In the genomic region with DNA sequence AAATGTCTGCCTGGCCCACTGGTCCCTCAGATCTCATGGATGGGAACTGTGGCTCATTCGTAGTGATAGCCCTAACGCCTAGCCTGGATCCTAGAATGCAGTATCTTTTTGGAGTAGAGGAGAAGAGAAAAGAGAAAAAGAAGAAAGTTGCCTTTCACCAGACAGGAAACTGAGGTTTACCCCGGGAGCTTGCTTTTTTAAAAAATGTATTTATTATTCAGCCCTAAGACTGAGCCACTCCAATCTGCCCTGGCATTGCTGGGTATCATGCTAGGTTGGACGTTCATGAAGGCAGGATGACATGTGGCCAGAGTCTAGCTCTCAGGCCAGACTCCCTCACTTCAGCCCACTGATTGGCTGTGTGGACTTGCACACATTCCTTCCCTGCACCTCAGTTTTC, we compare ENCODE assay signal across 25 cellular contexts. TPM values are rescaled to one million over a fixed set of nuclear protein-coding genes. Genes with fewer than 3 reads are reported as not detected.
DNase-seq lines count a peak whose midpoint lies in the region; ATAC-seq lines count a peak whose summit lies in the region.
"Had no signal": no experiment of that assay in that cellular context is flagged by ENCODE, and none has a peak within 500 bp of the region (broad histone marks: within the 10 kb centered on the region; RNA-seq: fewer than 3 reads in every experiment).

No MANE protein-coding gene starts in this region.

- no peak for DNase-seq in activated CD4-positive, alpha-beta T cell treated with anti-CD3 and anti-CD28 coated beads, Interleukin-2, amount 10 ng/mL, durations not matched to agents 7 days and 5 days
- no peak for DNase-seq in activated CD4-positive, alpha-beta T cell treated with anti-CD3 and anti-CD28 coated beads, Interleukin-2, amount 50 U/mL, for 48 hours
- peak; percentile 44 for DNase-seq in Jurkat, Clone E6-1 (ENCODE audit: low read depth, low spot score)
- DNase-seq in activated T-helper 2 cell treated with anti-CD3 and anti-CD28 coated beads, Interferon-gamma antibody, Interleukin-2, Interleukin-4, amounts not matched to agents 10 μg/mL and 5 μg/mL and 100 μg/mL, durations not matched to agents 14 hours and 24 hours and 36 hours (ENCODE audit: low spot score): no peak
- no peak for DNase-seq in natural killer cell treated with Interleukin-12 subunit alpha and Interleukin-12 subunit beta and Interleukin-15 and Interleukin-18, amount 100 ng/mL, for 72 hours (ENCODE audit: low spot score)
- no peak for DNase-seq in SHP77 treated with DMSO at 0.1 percent for 48 hours (lab: John Stamatoyannopoulos, UW)
- DNase-seq: activated CD4-positive, alpha-beta T cell treated with anti-CD3 and anti-CD28 coated beads for 1 hour; BE2C; dermis blood vessel endothelial cell; heart right ventricle; HFFc6; left lung; NCI-H2107; NCI-H510A treated with DMSO at 0.1 percent for 48 hours; psoas muscle; stimulated activated CD4-positive, alpha-beta T cell treated with anti-CD3 and anti-CD28 coated beads, Interleukin-2, amount 100 ng/mL, for 24 hours; stomach; upper lobe of left lung had no signal

- H3K27me3 Mint-ChIP-seq in activated CD4-positive, alpha-beta T cell treated with anti-CD3 and anti-CD28 coated beads, Interleukin-2, amount 10 ng/mL, durations not matched to agents 7 days and 5 days: no peaks in the 10 kb centered on the region
- no peaks in the 10 kb centered on the region for H3K27me3 Mint-ChIP-seq in activated T-helper 2 cell treated with anti-CD3 and anti-CD28 coated beads, Interferon-gamma antibody, Interleukin-2, Interleukin-4, amounts not matched to agents 10 μg/mL and 5 μg/mL and 100 μg/mL, durations not matched to agents 14 hours and 24 hours and 36 hours (ENCODE audit: low read depth)
- H3K27me3 Mint-ChIP-seq in natural killer cell treated with Interleukin-12 subunit alpha and Interleukin-12 subunit beta and Interleukin-15 and Interleukin-18, amount 100 ng/mL, for 72 hours: no peaks in the 10 kb centered on the region

- POLR2A ChIA-PET in activated CD4-positive, alpha-beta T cell treated with anti-CD3 and anti-CD28 coated beads, Interleukin-2, amount 10 ng/mL, durations not matched to agents 7 days and 5 days (lab: Charles Lee): interaction anchor here (0.8 kb wide), 1 partner anchor 16 kb away, joined by 3 read pairs; no protein-coding TSS in a partner anchor

- H3K4me3 ChIP-seq in Jurkat, Clone E6-1 (ENCODE audit: low read length): no peak overlapping the region
- H3K4me3 ChIP-seq: cardiac muscle cell, heart right ventricle, left lung, psoas muscle, stomach, upper lobe of left lung had no signal

- H3K4me1 Mint-ChIP-seq in activated CD4-positive, alpha-beta T cell treated with anti-CD3 and anti-CD28 coated beads, Interleukin-2, amount 10 ng/mL, durations not matched to agents 7 days and 5 days: peaks cover 97% of the 10 kb centered on the region
- peaks cover 84% of the 10 kb centered on the region for H3K4me1 Mint-ChIP-seq in activated T-helper 2 cell treated with anti-CD3 and anti-CD28 coated beads, Interferon-gamma antibody, Interleukin-2, Interleukin-4, amounts not matched to agents 10 μg/mL and 5 μg/mL and 100 μg/mL, durations not matched to agents 14 hours and 24 hours and 36 hours (ENCODE audit: low read depth)
- peaks cover 59 to 69% of the 10 kb centered on the region in 2 donors for H3K4me1 Mint-ChIP-seq in natural killer cell treated with Interleukin-12 subunit alpha and Interleukin-12 subunit beta and Interleukin-15 and Interleukin-18, amount 100 ng/mL, for 72 hours (ENCODE audit: low read depth in 2 of 2)

- peaks cover 25% of the 10 kb centered on the region for H3K36me3 Mint-ChIP-seq in activated CD4-positive, alpha-beta T cell treated with anti-CD3 and anti-CD28 coated beads, Interleukin-2, amount 10 ng/mL, durations not matched to agents 7 days and 5 days (ENCODE audit: low read depth)
- peaks cover 24% of the 10 kb centered on the region for H3K36me3 Mint-ChIP-seq in activated T-helper 2 cell treated with anti-CD3 and anti-CD28 coated beads, Interferon-gamma antibody, Interleukin-2, Interleukin-4, amounts not matched to agents 10 μg/mL and 5 μg/mL and 100 μg/mL, durations not matched to agents 14 hours and 24 hours and 36 hours (ENCODE audit: low read depth)
- no peaks in the 10 kb centered on the region for H3K36me3 Mint-ChIP-seq in natural killer cell treated with Interleukin-12 subunit alpha and Interleukin-12 subunit beta and Interleukin-15 and Interleukin-18, amount 100 ng/mL, for 72 hours
- H3K36me3 Mint-ChIP-seq: mesothelial cell of epicardium had no signal

- H3K9me3 Mint-ChIP-seq in activated CD4-positive, alpha-beta T cell treated with anti-CD3 and anti-CD28 coated beads, Interleukin-2, amount 10 ng/mL, durations not matched to agents 7 days and 5 days: no peaks in the 10 kb centered on the region
- H3K9me3 Mint-ChIP-seq in activated T-helper 2 cell treated with anti-CD3 and anti-CD28 coated beads, Interferon-gamma antibody, Interleukin-2, Interleukin-4, amounts not matched to agents 10 μg/mL and 5 μg/mL and 100 μg/mL, durations not matched to agents 14 hours and 24 hours and 36 hours: peaks cover 9% of the 10 kb centered on the region
- H3K9me3 Mint-ChIP-seq in natural killer cell treated with Interleukin-12 subunit alpha and Interleukin-12 subunit beta and Interleukin-15 and Interleukin-18, amount 100 ng/mL, for 72 hours: no peaks in the 10 kb centered on the region
- H3K9me3 Mint-ChIP-seq: HFFc6 had no signal

- no peak for ATAC-seq in natural killer cell treated with Interleukin-12 subunit alpha and Interleukin-12 subunit beta and Interleukin-15 and Interleukin-18, amount 100 ng/mL, for 72 hours
- no peak for ATAC-seq in GM21529 (IDR thresholded peaks at IDR 0.05; ENCODE audit: unreplicated experiment)
- no peak for ATAC-seq in GM19324 (IDR thresholded peaks at IDR 0.05; ENCODE audit: low FRiP score, unreplicated experiment)
- ATAC-seq: left lung, SK-N-SH treated with all-trans-retinoic acid at 6 μM for 48 hours had no signal

- CTCF ChIA-PET in activated CD4-positive, alpha-beta T cell treated with anti-CD3 and anti-CD28 coated beads, Interleukin-2, amount 10 ng/mL, durations not matched to agents 7 days and 5 days (lab: Charles Lee): interaction anchor here (0.9 to 4.6 kb wide), 8 partner anchors 8 to 33 kb away, joined by 3 to 39 read pairs (median 8); partner anchors contain the start of gene VSIR

- intact Hi-C loops in activated T-helper 2 cell treated with anti-CD3 and anti-CD28 coated beads, Interferon-gamma antibody, Interleukin-2, Interleukin-4, amounts not matched to agents 10 μg/mL and 5 μg/mL and 100 μg/mL, durations not matched to agents 14 hours and 24 hours and 36 hours (cut with micrococcal nuclease): no loop called here

- peak overlapping the region; percentile 37 for H3K4me3 Mint-ChIP-seq in activated CD4-positive, alpha-beta T cell treated with anti-CD3 and anti-CD28 coated beads, Interleukin-2, amount 10 ng/mL, durations not matched to agents 7 days and 5 days
- H3K4me3 Mint-ChIP-seq in activated T-helper 2 cell treated with anti-CD3 and anti-CD28 coated beads, Interferon-gamma antibody, Interleukin-2, Interleukin-4, amounts not matched to agents 10 μg/mL and 5 μg/mL and 100 μg/mL, durations not matched to agents 14 hours and 24 hours and 36 hours (ENCODE audit: low read depth): no peak overlapping the region
- H3K4me3 Mint-ChIP-seq in natural killer cell treated with Interleukin-12 subunit alpha and Interleukin-12 subunit beta and Interleukin-15 and Interleukin-18, amount 100 ng/mL, for 72 hours: peak overlapping the region; percentile 16
- H3K4me3 Mint-ChIP-seq: HFFc6, mesothelial cell of epicardium had no signal

- peak overlapping the region; percentile 87 for H3K27ac Mint-ChIP-seq in activated CD4-positive, alpha-beta T cell treated with anti-CD3 and anti-CD28 coated beads, Interleukin-2, amount 10 ng/mL, durations not matched to agents 7 days and 5 days
- H3K27ac Mint-ChIP-seq in activated T-helper 2 cell treated with anti-CD3 and anti-CD28 coated beads, Interferon-gamma antibody, Interleukin-2, Interleukin-4, amounts not matched to agents 10 μg/mL and 5 μg/mL and 100 μg/mL, durations not matched to agents 14 hours and 24 hours and 36 hours: peak overlapping the region; percentile 34
- H3K27ac Mint-ChIP-seq in natural killer cell treated with Interleukin-12 subunit alpha and Interleukin-12 subunit beta and Interleukin-15 and Interleukin-18, amount 100 ng/mL, for 72 hours: peak overlapping the region in 1 of 2 donors; percentile 52
- H3K27ac Mint-ChIP-seq: mesothelial cell of epicardium had no signal

RNA-seq across cellular contexts. Expression of gene C10orf105, which starts 21.5 kb away (rescaled TPM):
- total RNA-seq in activated CD4-positive, alpha-beta T cell treated with anti-CD3 and anti-CD28 coated beads, Interleukin-2, amount 10 ng/mL, durations not matched to agents 7 days and 5 days: under 1 TPM; 0.52 to 0.71 TPM
- not detected for polyA plus RNA-seq in Jurkat, Clone E6-1 (2012; ENCODE audit: insufficient read depth, insufficient read length)
- total RNA-seq in activated T-helper 2 cell treated with anti-CD3 and anti-CD28 coated beads, Interferon-gamma antibody, Interleukin-2, Interleukin-4, amounts not matched to agents 10 μg/mL and 5 μg/mL and 100 μg/mL, durations not matched to agents 14 hours and 24 hours and 36 hours: 0.11 and 0.18 TPM in 2 replicates
- not detected for total RNA-seq in natural killer cell treated with Interleukin-12 subunit alpha and Interleukin-12 subunit beta and Interleukin-15 and Interleukin-18, amount 100 ng/mL, for 72 hours
- total RNA-seq: HFFc6, psoas muscle, skeletal muscle tissue, stomach had no signal
- polyA plus RNA-seq: cardiac muscle cell had no signal

RNA-seq across cellular contexts. Expression of gene VSIR, which starts 32.3 kb away (rescaled TPM):
- 100 to 1,000 TPM; 120 to 148 TPM for total RNA-seq in activated CD4-positive, alpha-beta T cell treated with anti-CD3 and anti-CD28 coated beads, Interleukin-2, amount 10 ng/mL, durations not matched to agents 7 days and 5 days
- 8.0 TPM for polyA plus RNA-seq in Jurkat, Clone E6-1 (2012; ENCODE audit: insufficient read depth, insufficient read length)
- 56.5 and 61.9 TPM in 2 replicates for total RNA-seq in activated T-helper 2 cell treated with anti-CD3 and anti-CD28 coated beads, Interferon-gamma antibody, Interleukin-2, Interleukin-4, amounts not matched to agents 10 μg/mL and 5 μg/mL and 100 μg/mL, durations not matched to agents 14 hours and 24 hours and 36 hours
- total RNA-seq in natural killer cell treated with Interleukin-12 subunit alpha and Interleukin-12 subunit beta and Interleukin-15 and Interleukin-18, amount 100 ng/mL, for 72 hours: 10 to 100 TPM; 18.8 to 19.7 TPM
- polyA plus RNA-seq: neural cell had no signal
